In the genomic region with DNA sequence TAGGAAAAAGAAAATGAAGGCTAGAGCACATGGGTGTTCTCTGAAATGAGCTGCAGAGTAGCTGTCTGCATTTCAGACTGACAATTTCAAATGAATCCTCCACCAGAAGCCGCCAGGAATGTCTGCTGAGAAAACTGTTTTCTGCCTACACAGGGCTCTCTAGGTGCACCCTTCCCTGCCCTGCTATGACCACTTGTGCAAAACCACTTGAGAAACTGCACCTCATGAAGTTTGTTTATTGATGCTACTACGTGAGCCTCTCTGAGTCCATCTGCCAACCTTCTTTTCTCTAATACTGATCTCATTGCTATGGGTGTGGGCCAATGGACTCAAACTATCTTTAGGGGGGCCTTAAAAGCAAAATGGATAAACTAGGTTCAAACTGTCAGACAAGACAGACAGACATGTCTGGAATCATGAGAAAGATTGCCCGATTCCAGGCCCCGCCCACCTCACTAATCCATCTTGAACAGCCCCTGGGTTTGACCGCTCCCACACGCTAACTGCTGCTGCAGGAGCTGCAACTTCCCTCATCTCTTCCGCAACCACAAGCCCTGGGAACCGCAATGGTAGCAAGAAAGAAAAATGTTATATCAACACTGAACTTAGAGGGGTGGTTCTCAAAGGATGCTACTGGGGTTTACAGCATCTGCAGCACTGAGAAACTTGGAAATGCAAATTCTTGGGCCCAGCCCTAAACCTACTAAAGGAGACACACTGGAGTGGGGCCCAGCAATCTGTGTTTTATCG, we compare ENCODE assay signal across 9 cellular contexts. TPM values are rescaled to one million over a fixed set of nuclear protein-coding genes. Genes with fewer than 3 reads are reported as not detected.
DNase-seq lines count a peak whose midpoint lies in the region; ATAC-seq lines count a peak whose summit lies in the region.
"Had no signal": no experiment of that assay in that cellular context is flagged by ENCODE, and none has a peak within 500 bp of the region (broad histone marks: within the 10 kb centered on the region; RNA-seq: fewer than 3 reads in every experiment).

No MANE protein-coding gene starts in this region.

- H3K36me3 Mint-ChIP-seq in activated T-cell treated with anti-CD3 and anti-CD28 coated beads, Interleukin-2, amount 50 U/mL, for 72 hours (ENCODE audit: insufficient read depth in 2 of 2), result no peaks in the 10 kb centered on the region

- DNase-seq in AML-193 (lab: John Stamatoyannopoulos, UW) (peak; percentile 99), HPDE6-E6E7 (ENCODE audit: extremely low spot score) (no peak), COLO829 (ENCODE audit: low spot score) (no peak), NCI-H526 treated with DMSO at 0.1 percent for 48 hours (lab: John Stamatoyannopoulos, UW) (no peak)
- DNase-seq in activated T-cell treated with anti-CD3 and anti-CD28 coated beads, Interleukin-2, amount 50 U/mL, for 72 hours, result peak in 1 of 2 donors; percentile 53
- DNase-seq: NCI-H526 had no signal

- H3K4me1 Mint-ChIP-seq in activated T-cell treated with anti-CD3 and anti-CD28 coated beads, Interleukin-2, amount 50 U/mL, for 72 hours (ENCODE audit: low read depth), result peaks cover 54% of the 10 kb centered on the region

- H3K4me3 Mint-ChIP-seq in activated T-cell treated with anti-CD3 and anti-CD28 coated beads, Interleukin-2, amount 50 U/mL, for 72 hours, result peak overlapping the region; percentile 63 to 79

- no peak overlapping the region for H3K27ac Mint-ChIP-seq in activated T-cell treated with anti-CD3 and anti-CD28 coated beads, Interleukin-2, amount 50 U/mL, for 72 hours

- H3K27me3 Mint-ChIP-seq in activated T-cell treated with anti-CD3 and anti-CD28 coated beads, Interleukin-2, amount 50 U/mL, for 72 hours (ENCODE audit: low read depth), result no peaks in the 10 kb centered on the region

- H3K9me3 Mint-ChIP-seq in activated T-cell treated with anti-CD3 and anti-CD28 coated beads, Interleukin-2, amount 50 U/mL, for 72 hours, result no peaks in the 10 kb centered on the region

- ATAC-seq in GM18867 (IDR thresholded peaks at IDR 0.05; ENCODE audit: unreplicated experiment), result peak; percentile 21
- peak; percentile 15 for ATAC-seq in HG03159 (IDR thresholded peaks at IDR 0.05; ENCODE audit: unreplicated experiment)
- peak; percentile 2 to 31 for ATAC-seq in activated T-cell treated with anti-CD3 and anti-CD28 coated beads, Interleukin-2, amount 50 U/mL, for 72 hours (replicated peaks in 1 of 2)
- ATAC-seq in GM19455 (IDR thresholded peaks at IDR 0.05; ENCODE audit: unreplicated experiment), result no peak

RNA-seq across cellular contexts. Expression of a gene that starts 9.0 kb away (rescaled TPM):
- 100 to 1,000 TPM; 139 to 153 TPM for total RNA-seq in activated T-cell treated with anti-CD3 and anti-CD28 coated beads, Interleukin-2, amount 50 U/mL, for 72 hours

Comparison
In these comparisons a context has a peak if more than half of its experiments do, and no peak if none do; other contexts are left out.
1. DNase-seq: peak in AML-193 (2 of 2); none in HPDE6-E6E7 (single experiment), COLO829 (single experiment) and NCI-H526 treated with DMSO at 0.1 percent for 48 hours (single experiment).